Comparison of ENCODE assay signal across 1 cellular context in the genomic region with DNA sequence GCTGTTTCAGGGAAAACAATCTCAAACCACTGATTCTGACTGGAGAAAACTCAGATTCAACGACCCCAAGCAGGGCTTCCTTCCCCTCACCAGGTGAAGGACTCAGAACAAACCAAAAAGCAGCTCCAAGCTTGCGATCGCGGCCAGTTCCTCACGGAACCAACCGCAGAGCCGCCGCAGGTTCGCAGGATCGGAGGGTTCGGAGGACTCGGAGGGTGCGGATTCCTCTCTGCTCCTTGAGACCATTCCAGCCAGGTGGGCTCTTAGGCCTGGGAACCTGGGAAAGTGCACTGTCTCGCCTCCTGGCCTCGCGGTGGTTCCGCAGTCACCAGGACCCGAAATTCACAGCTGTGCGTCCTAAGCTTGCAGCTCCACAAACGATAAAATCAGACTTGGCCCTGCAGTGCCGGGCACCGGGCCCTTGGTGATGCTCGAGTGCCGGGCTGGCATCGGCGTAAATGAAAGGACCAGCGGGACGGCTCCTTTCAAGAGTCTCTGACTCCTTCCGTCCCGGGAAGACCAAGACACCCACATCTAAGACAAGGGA.
TF ChIP-seq lines count a peak whose summit lies in the region.

No MANE protein-coding gene starts in this region.

TF ChIP-seq in HepG2, 621 proteins besides CTCF, POLR2A, EP300 and RAD21 (continued from another document and continues in another):
- TF ChIP-seq, protein P1, sequence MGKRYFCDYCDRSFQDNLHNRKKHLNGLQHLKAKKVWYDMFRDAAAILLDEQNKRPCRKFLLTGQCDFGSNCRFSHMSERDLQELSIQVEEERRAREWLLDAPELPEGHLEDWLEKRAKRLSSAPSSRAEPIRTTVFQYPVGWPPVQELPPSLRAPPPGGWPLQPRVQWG (CRISPR knock-in tag; IDR thresholded peaks at IDR 0.05; ENCODE audit: borderline replicate concordance, low read depth) = no peak
- TF ChIP-seq, protein P2, sequence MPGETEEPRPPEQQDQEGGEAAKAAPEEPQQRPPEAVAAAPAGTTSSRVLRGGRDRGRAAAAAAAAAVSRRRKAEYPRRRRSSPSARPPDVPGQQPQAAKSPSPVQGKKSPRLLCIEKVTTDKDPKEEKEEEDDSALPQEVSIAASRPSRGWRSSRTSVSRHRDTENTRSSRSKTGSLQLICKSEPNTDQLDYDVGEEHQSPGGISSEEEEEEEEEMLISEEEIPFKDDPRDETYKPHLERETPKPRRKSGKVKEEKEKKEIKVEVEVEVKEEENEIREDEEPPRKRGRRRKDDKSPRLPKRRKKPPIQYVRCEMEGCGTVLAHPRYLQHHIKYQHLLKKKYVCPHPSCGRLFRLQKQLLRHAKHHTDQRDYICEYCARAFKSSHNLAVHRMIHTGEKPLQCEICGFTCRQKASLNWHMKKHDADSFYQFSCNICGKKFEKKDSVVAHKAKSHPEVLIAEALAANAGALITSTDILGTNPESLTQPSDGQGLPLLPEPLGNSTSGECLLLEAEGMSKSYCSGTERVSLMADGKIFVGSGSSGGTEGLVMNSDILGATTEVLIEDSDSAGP (CRISPR knock-in tag; IDR thresholded peaks at IDR 0.05; ENCODE audit: borderline replicate concordance) = peak; percentile 68; the same call in 1 of the 2 replicates
- TF ChIP-seq ZNF224 (CRISPR knock-in tag; IDR thresholded peaks at IDR 0.05) = no peak
- no peak for TF ChIP-seq ZKSCAN5 (CRISPR knock-in tag; IDR thresholded peaks at IDR 0.05)
- TF ChIP-seq CENPBD1 (CRISPR knock-in tag; IDR thresholded peaks at IDR 0.05; ENCODE audit: borderline replicate concordance, low read depth) = no peak
- TF ChIP-seq ZNF180 (CRISPR knock-in tag; IDR thresholded peaks at IDR 0.05; ENCODE audit: borderline replicate concordance, low read depth) = no peak
- TF ChIP-seq, protein P3, sequence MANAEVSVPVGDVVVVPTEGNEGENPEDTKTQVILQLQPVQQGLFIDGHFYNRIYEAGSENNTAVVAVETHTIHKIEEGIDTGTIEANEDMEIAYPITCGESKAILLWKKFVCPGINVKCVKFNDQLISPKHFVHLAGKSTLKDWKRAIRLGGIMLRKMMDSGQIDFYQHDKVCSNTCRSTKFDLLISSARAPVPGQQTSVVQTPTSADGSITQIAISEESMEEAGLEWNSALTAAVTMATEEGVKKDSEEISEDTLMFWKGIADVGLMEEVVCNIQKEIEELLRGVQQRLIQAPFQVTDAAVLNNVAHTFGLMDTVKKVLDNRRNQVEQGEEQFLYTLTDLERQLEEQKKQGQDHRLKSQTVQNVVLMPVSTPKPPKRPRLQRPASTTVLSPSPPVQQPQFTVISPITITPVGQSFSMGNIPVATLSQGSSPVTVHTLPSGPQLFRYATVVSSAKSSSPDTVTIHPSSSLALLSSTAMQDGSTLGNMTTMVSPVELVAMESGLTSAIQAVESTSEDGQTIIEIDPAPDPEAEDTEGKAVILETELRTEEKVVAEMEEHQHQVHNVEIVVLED (CRISPR knock-in tag; IDR thresholded peaks at IDR 0.05; ENCODE audit: borderline replicate concordance) = no peak
- no peak for TF ChIP-seq AKAP8 (CRISPR knock-in tag; IDR thresholded peaks at IDR 0.05)
- no peak for TF ChIP-seq ZNF766 (CRISPR knock-in tag; IDR thresholded peaks at IDR 0.05; ENCODE audit: borderline replicate concordance)
- TF ChIP-seq, protein P4, sequence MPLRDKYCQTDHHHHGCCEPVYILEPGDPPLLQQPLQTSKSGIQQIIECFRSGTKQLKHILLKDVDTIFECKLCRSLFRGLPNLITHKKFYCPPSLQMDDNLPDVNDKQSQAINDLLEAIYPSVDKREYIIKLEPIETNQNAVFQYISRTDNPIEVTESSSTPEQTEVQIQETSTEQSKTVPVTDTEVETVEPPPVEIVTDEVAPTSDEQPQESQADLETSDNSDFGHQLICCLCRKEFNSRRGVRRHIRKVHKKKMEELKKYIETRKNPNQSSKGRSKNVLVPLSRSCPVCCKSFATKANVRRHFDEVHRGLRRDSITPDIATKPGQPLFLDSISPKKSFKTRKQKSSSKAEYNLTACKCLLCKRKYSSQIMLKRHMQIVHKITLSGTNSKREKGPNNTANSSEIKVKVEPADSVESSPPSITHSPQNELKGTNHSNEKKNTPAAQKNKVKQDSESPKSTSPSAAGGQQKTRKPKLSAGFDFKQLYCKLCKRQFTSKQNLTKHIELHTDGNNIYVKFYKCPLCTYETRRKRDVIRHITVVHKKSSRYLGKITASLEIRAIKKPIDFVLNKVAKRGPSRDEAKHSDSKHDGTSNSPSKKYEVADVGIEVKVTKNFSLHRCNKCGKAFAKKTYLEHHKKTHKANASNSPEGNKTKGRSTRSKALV (CRISPR knock-in tag; IDR thresholded peaks at IDR 0.05) = no peak
- no peak for TF ChIP-seq ATF4 (CRISPR knock-in tag; IDR thresholded peaks at IDR 0.05)
- TF ChIP-seq, protein P5, sequence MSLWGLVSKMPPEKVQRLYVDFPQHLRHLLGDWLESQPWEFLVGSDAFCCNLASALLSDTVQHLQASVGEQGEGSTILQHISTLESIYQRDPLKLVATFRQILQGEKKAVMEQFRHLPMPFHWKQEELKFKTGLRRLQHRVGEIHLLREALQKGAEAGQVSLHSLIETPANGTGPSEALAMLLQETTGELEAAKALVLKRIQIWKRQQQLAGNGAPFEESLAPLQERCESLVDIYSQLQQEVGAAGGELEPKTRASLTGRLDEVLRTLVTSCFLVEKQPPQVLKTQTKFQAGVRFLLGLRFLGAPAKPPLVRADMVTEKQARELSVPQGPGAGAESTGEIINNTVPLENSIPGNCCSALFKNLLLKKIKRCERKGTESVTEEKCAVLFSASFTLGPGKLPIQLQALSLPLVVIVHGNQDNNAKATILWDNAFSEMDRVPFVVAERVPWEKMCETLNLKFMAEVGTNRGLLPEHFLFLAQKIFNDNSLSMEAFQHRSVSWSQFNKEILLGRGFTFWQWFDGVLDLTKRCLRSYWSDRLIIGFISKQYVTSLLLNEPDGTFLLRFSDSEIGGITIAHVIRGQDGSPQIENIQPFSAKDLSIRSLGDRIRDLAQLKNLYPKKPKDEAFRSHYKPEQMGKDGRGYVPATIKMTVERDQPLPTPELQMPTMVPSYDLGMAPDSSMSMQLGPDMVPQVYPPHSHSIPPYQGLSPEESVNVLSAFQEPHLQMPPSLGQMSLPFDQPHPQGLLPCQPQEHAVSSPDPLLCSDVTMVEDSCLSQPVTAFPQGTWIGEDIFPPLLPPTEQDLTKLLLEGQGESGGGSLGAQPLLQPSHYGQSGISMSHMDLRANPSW (CRISPR knock-in tag; IDR thresholded peaks at IDR 0.05; ENCODE audit: borderline replicate concordance) = no peak
- TF ChIP-seq ZNF17 (CRISPR knock-in tag; IDR thresholded peaks at IDR 0.05) = no peak
- TF ChIP-seq MLLT10 (CRISPR knock-in tag; IDR thresholded peaks at IDR 0.05) = no peak
- TF ChIP-seq TARDBP (CRISPR knock-in tag; IDR thresholded peaks at IDR 0.05) = no peak
- TF ChIP-seq ARNT2 (CRISPR knock-in tag; IDR thresholded peaks at IDR 0.05; ENCODE audit: low read depth) = no peak
- TF ChIP-seq U2AF1 (optimal IDR thresholded peaks at IDR 0.05; ENCODE audit: low read depth, low read length) = no peak
- no peak for TF ChIP-seq ZUFSP (CRISPR knock-in tag; IDR thresholded peaks at IDR 0.05; ENCODE audit: borderline replicate concordance)
- no peak for TF ChIP-seq ATF3 (CRISPR knock-in tag; IDR thresholded peaks at IDR 0.05)
- TF ChIP-seq NFYB (CRISPR knock-in tag; IDR thresholded peaks at IDR 0.05) = no peak
- TF ChIP-seq PPARG (CRISPR knock-in tag; conservative IDR thresholded peaks at IDR 0.05) = 0 out of 2 replicates have a peak, but pooled peaks have one; percentile 19
- TF ChIP-seq SYNCRIP (IDR thresholded peaks at IDR 0.05; ENCODE audit: insufficient read depth, low read depth, low read length) = no peak
- TF ChIP-seq PAF1 (CRISPR knock-in tag; IDR thresholded peaks at IDR 0.05) = no peak
- TF ChIP-seq, protein P6, sequence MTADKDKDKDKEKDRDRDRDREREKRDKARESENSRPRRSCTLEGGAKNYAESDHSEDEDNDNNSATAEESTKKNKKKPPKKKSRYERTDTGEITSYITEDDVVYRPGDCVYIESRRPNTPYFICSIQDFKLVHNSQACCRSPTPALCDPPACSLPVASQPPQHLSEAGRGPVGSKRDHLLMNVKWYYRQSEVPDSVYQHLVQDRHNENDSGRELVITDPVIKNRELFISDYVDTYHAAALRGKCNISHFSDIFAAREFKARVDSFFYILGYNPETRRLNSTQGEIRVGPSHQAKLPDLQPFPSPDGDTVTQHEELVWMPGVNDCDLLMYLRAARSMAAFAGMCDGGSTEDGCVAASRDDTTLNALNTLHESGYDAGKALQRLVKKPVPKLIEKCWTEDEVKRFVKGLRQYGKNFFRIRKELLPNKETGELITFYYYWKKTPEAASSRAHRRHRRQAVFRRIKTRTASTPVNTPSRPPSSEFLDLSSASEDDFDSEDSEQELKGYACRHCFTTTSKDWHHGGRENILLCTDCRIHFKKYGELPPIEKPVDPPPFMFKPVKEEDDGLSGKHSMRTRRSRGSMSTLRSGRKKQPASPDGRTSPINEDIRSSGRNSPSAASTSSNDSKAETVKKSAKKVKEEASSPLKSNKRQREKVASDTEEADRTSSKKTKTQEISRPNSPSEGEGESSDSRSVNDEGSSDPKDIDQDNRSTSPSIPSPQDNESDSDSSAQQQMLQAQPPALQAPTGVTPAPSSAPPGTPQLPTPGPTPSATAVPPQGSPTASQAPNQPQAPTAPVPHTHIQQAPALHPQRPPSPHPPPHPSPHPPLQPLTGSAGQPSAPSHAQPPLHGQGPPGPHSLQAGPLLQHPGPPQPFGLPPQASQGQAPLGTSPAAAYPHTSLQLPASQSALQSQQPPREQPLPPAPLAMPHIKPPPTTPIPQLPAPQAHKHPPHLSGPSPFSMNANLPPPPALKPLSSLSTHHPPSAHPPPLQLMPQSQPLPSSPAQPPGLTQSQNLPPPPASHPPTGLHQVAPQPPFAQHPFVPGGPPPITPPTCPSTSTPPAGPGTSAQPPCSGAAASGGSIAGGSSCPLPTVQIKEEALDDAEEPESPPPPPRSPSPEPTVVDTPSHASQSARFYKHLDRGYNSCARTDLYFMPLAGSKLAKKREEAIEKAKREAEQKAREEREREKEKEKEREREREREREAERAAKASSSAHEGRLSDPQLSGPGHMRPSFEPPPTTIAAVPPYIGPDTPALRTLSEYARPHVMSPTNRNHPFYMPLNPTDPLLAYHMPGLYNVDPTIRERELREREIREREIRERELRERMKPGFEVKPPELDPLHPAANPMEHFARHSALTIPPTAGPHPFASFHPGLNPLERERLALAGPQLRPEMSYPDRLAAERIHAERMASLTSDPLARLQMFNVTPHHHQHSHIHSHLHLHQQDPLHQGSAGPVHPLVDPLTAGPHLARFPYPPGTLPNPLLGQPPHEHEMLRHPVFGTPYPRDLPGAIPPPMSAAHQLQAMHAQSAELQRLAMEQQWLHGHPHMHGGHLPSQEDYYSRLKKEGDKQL (CRISPR knock-in tag; IDR thresholded peaks at IDR 0.05; ENCODE audit: low read depth) = no peak
- TF ChIP-seq NR2F1 (CRISPR knock-in tag; IDR thresholded peaks at IDR 0.05) = no peak
- TF ChIP-seq ZNF430 (CRISPR knock-in tag; IDR thresholded peaks at IDR 0.05) = no peak
- TF ChIP-seq ZNF747 (CRISPR knock-in tag; IDR thresholded peaks at IDR 0.05; ENCODE audit: borderline replicate concordance) = no peak
- no peak for TF ChIP-seq IRX3 (CRISPR knock-in tag; IDR thresholded peaks at IDR 0.05; ENCODE audit: borderline replicate concordance, low read depth)
- TF ChIP-seq KDM3A (CRISPR knock-in tag; IDR thresholded peaks at IDR 0.05; ENCODE audit: low read depth) = no peak
- TF ChIP-seq NFKBIZ (CRISPR knock-in tag; IDR thresholded peaks at IDR 0.05) = peak; percentile 86; the same call in 1 of the 2 replicates
- TF ChIP-seq ZNF282 (IDR thresholded peaks at IDR 0.05; ENCODE audit: partially characterized antibody) = no peak
- TF ChIP-seq ZFP41 (CRISPR knock-in tag; IDR thresholded peaks at IDR 0.05; ENCODE audit: borderline replicate concordance) = 0 out of 2 replicates have a peak, but pooled peaks have one; percentile 68
- TF ChIP-seq, protein P7, sequence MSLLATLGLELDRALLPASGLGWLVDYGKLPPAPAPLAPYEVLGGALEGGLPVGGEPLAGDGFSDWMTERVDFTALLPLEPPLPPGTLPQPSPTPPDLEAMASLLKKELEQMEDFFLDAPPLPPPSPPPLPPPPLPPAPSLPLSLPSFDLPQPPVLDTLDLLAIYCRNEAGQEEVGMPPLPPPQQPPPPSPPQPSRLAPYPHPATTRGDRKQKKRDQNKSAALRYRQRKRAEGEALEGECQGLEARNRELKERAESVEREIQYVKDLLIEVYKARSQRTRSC (CRISPR knock-in tag; IDR thresholded peaks at IDR 0.05; ENCODE audit: low read depth) = no peak
- no peak for TF ChIP-seq HHEX (CRISPR knock-in tag; IDR thresholded peaks at IDR 0.05)
- TF ChIP-seq HOXA7 (CRISPR knock-in tag; IDR thresholded peaks at IDR 0.05) = no peak
- TF ChIP-seq ZNF354B (CRISPR knock-in tag; IDR thresholded peaks at IDR 0.05) = no peak
- no peak for TF ChIP-seq ZNF414 (CRISPR knock-in tag; IDR thresholded peaks at IDR 0.05)
